ENCODE assay signal across 1 cellular context in the genomic region with DNA sequence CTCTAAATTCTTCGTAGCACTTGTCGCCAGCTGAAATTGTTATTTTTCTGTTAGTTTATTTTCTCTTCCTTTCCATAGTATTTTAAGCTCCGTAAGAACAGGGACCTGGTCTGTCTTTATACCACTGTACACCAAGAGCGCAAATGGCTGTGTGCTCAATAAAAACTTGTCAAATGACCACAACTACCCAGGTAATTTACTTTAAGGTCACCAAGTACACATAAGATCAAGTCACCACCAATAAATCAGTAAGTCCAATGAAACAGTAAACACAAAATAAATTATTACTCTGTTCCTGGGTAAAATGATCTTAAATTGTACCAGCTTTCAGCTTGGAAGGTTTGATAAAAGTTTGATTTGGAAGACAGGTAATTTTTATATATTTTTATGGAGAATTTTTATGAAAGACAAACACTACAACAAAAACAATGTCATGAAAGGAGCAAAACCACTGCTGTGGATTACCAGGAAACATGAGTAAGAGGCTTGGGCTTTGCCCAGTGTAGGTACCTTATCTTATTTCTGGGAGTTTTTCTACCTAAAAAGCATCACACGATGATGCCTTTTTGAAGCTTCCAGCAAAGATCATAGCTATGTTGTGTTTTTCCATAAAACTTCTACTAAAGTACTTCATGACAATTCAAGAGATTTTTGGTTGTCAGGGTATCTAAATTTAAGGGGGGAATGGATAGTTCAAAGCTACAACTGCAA.
TF ChIP-seq lines count a peak whose summit lies in the region.

No MANE protein-coding gene starts in this region.

TF ChIP-seq in WTC11, 78 proteins besides CTCF, POLR2A, EP300 and RAD21 (continued from another document):
- TF ChIP-seq, protein P1, sequence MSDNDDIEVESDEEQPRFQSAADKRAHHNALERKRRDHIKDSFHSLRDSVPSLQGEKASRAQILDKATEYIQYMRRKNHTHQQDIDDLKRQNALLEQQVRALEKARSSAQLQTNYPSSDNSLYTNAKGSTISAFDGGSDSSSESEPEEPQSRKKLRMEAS (CRISPR knock-in tag; IDR thresholded peaks at IDR 0.05), result no peak
- no peak for TF ChIP-seq ZNF232 (CRISPR knock-in tag; IDR thresholded peaks at IDR 0.05)
- no peak for TF ChIP-seq KAT7 (CRISPR knock-in tag; IDR thresholded peaks at IDR 0.05; ENCODE audit: borderline replicate concordance)
- TF ChIP-seq, protein P2, sequence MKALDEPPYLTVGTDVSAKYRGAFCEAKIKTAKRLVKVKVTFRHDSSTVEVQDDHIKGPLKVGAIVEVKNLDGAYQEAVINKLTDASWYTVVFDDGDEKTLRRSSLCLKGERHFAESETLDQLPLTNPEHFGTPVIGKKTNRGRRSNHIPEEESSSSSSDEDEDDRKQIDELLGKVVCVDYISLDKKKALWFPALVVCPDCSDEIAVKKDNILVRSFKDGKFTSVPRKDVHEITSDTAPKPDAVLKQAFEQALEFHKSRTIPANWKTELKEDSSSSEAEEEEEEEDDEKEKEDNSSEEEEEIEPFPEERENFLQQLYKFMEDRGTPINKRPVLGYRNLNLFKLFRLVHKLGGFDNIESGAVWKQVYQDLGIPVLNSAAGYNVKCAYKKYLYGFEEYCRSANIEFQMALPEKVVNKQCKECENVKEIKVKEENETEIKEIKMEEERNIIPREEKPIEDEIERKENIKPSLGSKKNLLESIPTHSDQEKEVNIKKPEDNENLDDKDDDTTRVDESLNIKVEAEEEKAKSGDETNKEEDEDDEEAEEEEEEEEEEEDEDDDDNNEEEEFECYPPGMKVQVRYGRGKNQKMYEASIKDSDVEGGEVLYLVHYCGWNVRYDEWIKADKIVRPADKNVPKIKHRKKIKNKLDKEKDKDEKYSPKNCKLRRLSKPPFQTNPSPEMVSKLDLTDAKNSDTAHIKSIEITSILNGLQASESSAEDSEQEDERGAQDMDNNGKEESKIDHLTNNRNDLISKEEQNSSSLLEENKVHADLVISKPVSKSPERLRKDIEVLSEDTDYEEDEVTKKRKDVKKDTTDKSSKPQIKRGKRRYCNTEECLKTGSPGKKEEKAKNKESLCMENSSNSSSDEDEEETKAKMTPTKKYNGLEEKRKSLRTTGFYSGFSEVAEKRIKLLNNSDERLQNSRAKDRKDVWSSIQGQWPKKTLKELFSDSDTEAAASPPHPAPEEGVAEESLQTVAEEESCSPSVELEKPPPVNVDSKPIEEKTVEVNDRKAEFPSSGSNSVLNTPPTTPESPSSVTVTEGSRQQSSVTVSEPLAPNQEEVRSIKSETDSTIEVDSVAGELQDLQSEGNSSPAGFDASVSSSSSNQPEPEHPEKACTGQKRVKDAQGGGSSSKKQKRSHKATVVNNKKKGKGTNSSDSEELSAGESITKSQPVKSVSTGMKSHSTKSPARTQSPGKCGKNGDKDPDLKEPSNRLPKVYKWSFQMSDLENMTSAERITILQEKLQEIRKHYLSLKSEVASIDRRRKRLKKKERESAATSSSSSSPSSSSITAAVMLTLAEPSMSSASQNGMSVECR (CRISPR knock-in tag; IDR thresholded peaks at IDR 0.05; ENCODE audit: borderline replicate concordance), result no peak
- TF ChIP-seq, protein P3, sequence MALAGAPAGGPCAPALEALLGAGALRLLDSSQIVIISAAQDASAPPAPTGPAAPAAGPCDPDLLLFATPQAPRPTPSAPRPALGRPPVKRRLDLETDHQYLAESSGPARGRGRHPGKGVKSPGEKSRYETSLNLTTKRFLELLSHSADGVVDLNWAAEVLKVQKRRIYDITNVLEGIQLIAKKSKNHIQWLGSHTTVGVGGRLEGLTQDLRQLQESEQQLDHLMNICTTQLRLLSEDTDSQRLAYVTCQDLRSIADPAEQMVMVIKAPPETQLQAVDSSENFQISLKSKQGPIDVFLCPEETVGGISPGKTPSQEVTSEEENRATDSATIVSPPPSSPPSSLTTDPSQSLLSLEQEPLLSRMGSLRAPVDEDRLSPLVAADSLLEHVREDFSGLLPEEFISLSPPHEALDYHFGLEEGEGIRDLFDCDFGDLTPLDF (CRISPR knock-in tag; IDR thresholded peaks at IDR 0.05), result no peak
